In genomic region chr2:44618378-44619023, GRCh38 we compare ENCODE assay signal across 26 cellular contexts.
"Had no signal": no experiment of that assay in that cellular context is flagged by ENCODE, and none has a peak within 500 bp of the region (broad histone marks: within the 10 kb centered on the region; RNA-seq: fewer than 3 reads in every experiment).

No MANE protein-coding gene starts in this region.

- H3K27ac ChIP-seq: ascending aorta, body of pancreas had no signal

- H3K27ac Mint-ChIP-seq: activated CD4-positive, alpha-beta memory T cell treated with anti-CD3 and anti-CD28 coated beads for 36 hours; activated CD4-positive, alpha-beta T cell treated with anti-CD3 and anti-CD28 coated beads, Interleukin-2, amount 10 ng/mL, durations not matched to agents 7 days and 5 days; activated naive CD4-positive, alpha-beta T cell treated with anti-CD3 and anti-CD28 coated beads, Interleukin-2, amount 50 U/mL, for 72 hours; activated naive CD8-positive, alpha-beta T cell treated with anti-CD3 and anti-CD28 coated beads, Interleukin-2, amount 50 U/mL, for 24 hours; T-helper 17 cell; WTC11 had no signal

- DNase-seq: activated CD4-positive, alpha-beta memory T cell treated with anti-CD3 and anti-CD28 coated beads for 36 hours; activated CD4-positive, alpha-beta T cell treated with anti-CD3 and anti-CD28 coated beads, Interleukin-2, amount 10 ng/mL, durations not matched to agents 7 days and 5 days; activated CD4-positive, CD25-positive, alpha-beta regulatory T cell treated with anti-CD3 and anti-CD28 coated beads, Interleukin-2, amount 50 U/mL, for 72 hours; activated CD8-positive, alpha-beta memory T cell treated with anti-CD3 and anti-CD28 coated beads for 24 hours; activated effector memory CD4-positive, alpha-beta T cell treated with anti-CD3 and anti-CD28 coated beads, Interleukin-2, amount 50 U/mL, for 16 hours; activated naive CD4-positive, alpha-beta T cell treated with Interleukin-2 at 50 U/mL for 16 hours; activated naive CD8-positive, alpha-beta T cell treated with anti-CD3 and anti-CD28 coated beads, Interleukin-2, amount 50 U/mL, for 24 hours; activated T-cell treated with anti-CD3 and anti-CD28 coated beads, Interleukin-2, amount 50 U/mL, for 4 hours; amniotic stem cell; body of pancreas; NCI-H1092; NCI-H1417; NCI-H1694 treated with DMSO at 0.1 percent for 48 hours; NCI-H2029 treated with DMSO at 0.1 percent for 48 hours; NCI-H446; NCI-H524; PC-3; SHP77; T-helper 17 cell; T-helper 9 cell had no signal

- H3K4me3 ChIP-seq: ascending aorta, body of pancreas had no signal

- H3K4me1 ChIP-seq: ascending aorta had no signal

- H3K9me3 Mint-ChIP-seq: activated CD4-positive, alpha-beta memory T cell treated with anti-CD3 and anti-CD28 coated beads for 36 hours; activated T-cell treated with anti-CD3 and anti-CD28 coated beads, Interleukin-2, amount 50 U/mL, for 4 hours; central memory CD8-positive, alpha-beta T cell had no signal

- FAIRE-seq: bronchial epithelial cell, RCC 7860 had no signal

- H3K36me3 Mint-ChIP-seq: activated CD4-positive, alpha-beta memory T cell treated with anti-CD3 and anti-CD28 coated beads for 36 hours; activated naive CD4-positive, alpha-beta T cell treated with anti-CD3 and anti-CD28 coated beads, Interleukin-2, amount 50 U/mL, for 72 hours; WTC11 had no signal

- H3K4me1 Mint-ChIP-seq: central memory CD8-positive, alpha-beta T cell; WTC11 had no signal

- H3K27me3 Mint-ChIP-seq: activated CD4-positive, alpha-beta memory T cell treated with anti-CD3 and anti-CD28 coated beads for 36 hours; activated CD4-positive, alpha-beta T cell treated with anti-CD3 and anti-CD28 coated beads, Interleukin-2, amount 10 ng/mL, durations not matched to agents 7 days and 5 days; activated naive CD8-positive, alpha-beta T cell treated with anti-CD3 and anti-CD28 coated beads, Interleukin-2, amount 50 U/mL, for 24 hours; central memory CD8-positive, alpha-beta T cell; T-helper 17 cell had no signal

- ATAC-seq: activated naive CD4-positive, alpha-beta T cell treated with anti-CD3 and anti-CD28 coated beads, Interleukin-2, amount 50 U/mL, for 72 hours; activated naive CD8-positive, alpha-beta T cell treated with anti-CD3 and anti-CD28 coated beads, Interleukin-2, amount 50 U/mL, for 24 hours; activated T-cell treated with anti-CD3 and anti-CD28 coated beads, Interleukin-2, amount 50 U/mL, for 4 hours; body of pancreas; PC-3; T-helper 17 cell; WTC11 had no signal

- H3K36me3 ChIP-seq: ascending aorta had no signal

- H3K9me3 ChIP-seq: ascending aorta, body of pancreas had no signal

- H3K4me3 Mint-ChIP-seq: activated CD4-positive, alpha-beta memory T cell treated with anti-CD3 and anti-CD28 coated beads for 36 hours; activated CD4-positive, alpha-beta T cell treated with anti-CD3 and anti-CD28 coated beads, Interleukin-2, amount 10 ng/mL, durations not matched to agents 7 days and 5 days; activated naive CD8-positive, alpha-beta T cell treated with anti-CD3 and anti-CD28 coated beads, Interleukin-2, amount 50 U/mL, for 24 hours; activated T-cell treated with anti-CD3 and anti-CD28 coated beads, Interleukin-2, amount 50 U/mL, for 4 hours; central memory CD8-positive, alpha-beta T cell; WTC11 had no signal
